1 cellular context compared by ENCODE assay signal in genomic region chr3:193744048-193744821, GRCh38.
A peak's percentile ranks its signal among the peaks of the same experiment; 100 is the strongest.
TF ChIP-seq lines count a peak whose summit lies in the region.

No MANE protein-coding gene starts in this region.

TF ChIP-seq in HepG2, 621 proteins besides CTCF, POLR2A, EP300 and RAD21 (continued from another document and continues in another):
- TF ChIP-seq PBX2 (CRISPR knock-in tag; IDR thresholded peaks at IDR 0.05), result 0 out of 2 replicates have a peak, but pooled peaks have one; percentile 22
- no peak for TF ChIP-seq ATRX (CRISPR knock-in tag; IDR thresholded peaks at IDR 0.05; ENCODE audit: borderline replicate concordance)
- TF ChIP-seq ZNF883 (CRISPR knock-in tag; IDR thresholded peaks at IDR 0.05; ENCODE audit: not compliant biosample characterization), result no peak
- TF ChIP-seq ZNF589 (CRISPR knock-in tag; conservative IDR thresholded peaks at IDR 0.05), result no peak
- no peak for TF ChIP-seq ZNF770 (CRISPR knock-in tag; IDR thresholded peaks at IDR 0.05)
- TF ChIP-seq ZNF296 (CRISPR knock-in tag; conservative IDR thresholded peaks at IDR 0.05), result no peak
- TF ChIP-seq MYNN (CRISPR knock-in tag; IDR thresholded peaks at IDR 0.05; ENCODE audit: low read depth), result no peak
- no peak for TF ChIP-seq TERF1 (CRISPR knock-in tag; IDR thresholded peaks at IDR 0.05)
- TF ChIP-seq, protein P1, sequence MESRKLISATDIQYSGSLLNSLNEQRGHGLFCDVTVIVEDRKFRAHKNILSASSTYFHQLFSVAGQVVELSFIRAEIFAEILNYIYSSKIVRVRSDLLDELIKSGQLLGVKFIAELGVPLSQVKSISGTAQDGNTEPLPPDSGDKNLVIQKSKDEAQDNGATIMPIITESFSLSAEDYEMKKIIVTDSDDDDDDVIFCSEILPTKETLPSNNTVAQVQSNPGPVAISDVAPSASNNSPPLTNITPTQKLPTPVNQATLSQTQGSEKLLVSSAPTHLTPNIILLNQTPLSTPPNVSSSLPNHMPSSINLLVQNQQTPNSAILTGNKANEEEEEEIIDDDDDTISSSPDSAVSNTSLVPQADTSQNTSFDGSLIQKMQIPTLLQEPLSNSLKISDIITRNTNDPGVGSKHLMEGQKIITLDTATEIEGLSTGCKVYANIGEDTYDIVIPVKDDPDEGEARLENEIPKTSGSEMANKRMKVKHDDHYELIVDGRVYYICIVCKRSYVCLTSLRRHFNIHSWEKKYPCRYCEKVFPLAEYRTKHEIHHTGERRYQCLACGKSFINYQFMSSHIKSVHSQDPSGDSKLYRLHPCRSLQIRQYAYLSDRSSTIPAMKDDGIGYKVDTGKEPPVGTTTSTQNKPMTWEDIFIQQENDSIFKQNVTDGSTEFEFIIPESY (CRISPR knock-in tag; IDR thresholded peaks at IDR 0.05), result peak; percentile 24; the same call in 1 of the 2 replicates
- TF ChIP-seq PCBP1 (IDR thresholded peaks at IDR 0.05; ENCODE audit: borderline replicate concordance, low read depth, low read length), result no peak
- no peak for TF ChIP-seq ZNF7 (CRISPR knock-in tag; IDR thresholded peaks at IDR 0.05)
- TF ChIP-seq, protein P2, sequence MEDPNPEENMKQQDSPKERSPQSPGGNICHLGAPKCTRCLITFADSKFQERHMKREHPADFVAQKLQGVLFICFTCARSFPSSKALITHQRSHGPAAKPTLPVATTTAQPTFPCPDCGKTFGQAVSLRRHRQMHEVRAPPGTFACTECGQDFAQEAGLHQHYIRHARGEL (CRISPR knock-in tag; IDR thresholded peaks at IDR 0.05), result no peak
- TF ChIP-seq, protein P3, sequence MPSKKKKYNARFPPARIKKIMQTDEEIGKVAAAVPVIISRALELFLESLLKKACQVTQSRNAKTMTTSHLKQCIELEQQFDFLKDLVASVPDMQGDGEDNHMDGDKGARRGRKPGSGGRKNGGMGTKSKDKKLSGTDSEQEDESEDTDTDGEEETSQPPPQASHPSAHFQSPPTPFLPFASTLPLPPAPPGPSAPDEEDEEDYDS (CRISPR knock-in tag; IDR thresholded peaks at IDR 0.05), result peak; percentile 85
- TF ChIP-seq, protein P4, sequence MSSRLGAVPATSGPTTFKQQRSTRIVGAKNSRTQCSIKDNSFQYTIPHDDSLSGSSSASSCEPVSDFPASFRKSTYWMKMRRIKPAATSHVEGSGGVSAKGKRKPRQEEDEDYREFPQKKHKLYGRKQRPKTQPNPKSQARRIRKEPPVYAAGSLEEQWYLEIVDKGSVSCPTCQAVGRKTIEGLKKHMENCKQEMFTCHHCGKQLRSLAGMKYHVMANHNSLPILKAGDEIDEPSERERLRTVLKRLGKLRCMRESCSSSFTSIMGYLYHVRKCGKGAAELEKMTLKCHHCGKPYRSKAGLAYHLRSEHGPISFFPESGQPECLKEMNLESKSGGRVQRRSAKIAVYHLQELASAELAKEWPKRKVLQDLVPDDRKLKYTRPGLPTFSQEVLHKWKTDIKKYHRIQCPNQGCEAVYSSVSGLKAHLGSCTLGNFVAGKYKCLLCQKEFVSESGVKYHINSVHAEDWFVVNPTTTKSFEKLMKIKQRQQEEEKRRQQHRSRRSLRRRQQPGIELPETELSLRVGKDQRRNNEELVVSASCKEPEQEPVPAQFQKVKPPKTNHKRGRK (CRISPR knock-in tag; IDR thresholded peaks at IDR 0.05), result no peak
- no peak for TF ChIP-seq NFYC (CRISPR knock-in tag; IDR thresholded peaks at IDR 0.05)
- peak; percentile 84; the same call in 1 of the 2 replicates for TF ChIP-seq SOX5 (CRISPR knock-in tag; IDR thresholded peaks at IDR 0.05; ENCODE audit: borderline replicate concordance)
- TF ChIP-seq E2F5 (CRISPR knock-in tag; conservative IDR thresholded peaks at IDR 0.05), result no peak
- no peak; the same call in 1 of the 2 replicates for TF ChIP-seq ZSCAN25 (CRISPR knock-in tag; IDR thresholded peaks at IDR 0.05)
- TF ChIP-seq ZNF512B (CRISPR knock-in tag; IDR thresholded peaks at IDR 0.05; ENCODE audit: borderline replicate concordance), result peak; percentile 69
- no peak for TF ChIP-seq ZNF160 (CRISPR knock-in tag; IDR thresholded peaks at IDR 0.05)
- TF ChIP-seq ZNF670 (CRISPR knock-in tag; IDR thresholded peaks at IDR 0.05; ENCODE audit: borderline replicate concordance), result no peak; the same call in 1 of the 2 replicates
- no peak; the same call in 1 of the 2 replicates for TF ChIP-seq HHEX (CRISPR knock-in tag; IDR thresholded peaks at IDR 0.05)
- TF ChIP-seq ZNF34 (CRISPR knock-in tag; IDR thresholded peaks at IDR 0.05; ENCODE audit: borderline replicate concordance), result peak; percentile 97
- TF ChIP-seq ZNF510 (CRISPR knock-in tag; IDR thresholded peaks at IDR 0.05; ENCODE audit: low read depth), result peak; percentile 93; the same call in 1 of the 2 replicates
- peak; percentile 58 for TF ChIP-seq POLR2G (IDR thresholded peaks at IDR 0.05; ENCODE audit: low read depth, low read length)
- TF ChIP-seq DMAP1 (CRISPR knock-in tag; IDR thresholded peaks at IDR 0.05), result peak; percentile 77
- peak; percentile 31; the same call in 1 of the 2 replicates for TF ChIP-seq MXD4 (CRISPR knock-in tag; IDR thresholded peaks at IDR 0.05)
- TF ChIP-seq ZNF281 (CRISPR knock-in tag; IDR thresholded peaks at IDR 0.05; ENCODE audit: borderline replicate concordance), result no peak
- TF ChIP-seq, protein P5, sequence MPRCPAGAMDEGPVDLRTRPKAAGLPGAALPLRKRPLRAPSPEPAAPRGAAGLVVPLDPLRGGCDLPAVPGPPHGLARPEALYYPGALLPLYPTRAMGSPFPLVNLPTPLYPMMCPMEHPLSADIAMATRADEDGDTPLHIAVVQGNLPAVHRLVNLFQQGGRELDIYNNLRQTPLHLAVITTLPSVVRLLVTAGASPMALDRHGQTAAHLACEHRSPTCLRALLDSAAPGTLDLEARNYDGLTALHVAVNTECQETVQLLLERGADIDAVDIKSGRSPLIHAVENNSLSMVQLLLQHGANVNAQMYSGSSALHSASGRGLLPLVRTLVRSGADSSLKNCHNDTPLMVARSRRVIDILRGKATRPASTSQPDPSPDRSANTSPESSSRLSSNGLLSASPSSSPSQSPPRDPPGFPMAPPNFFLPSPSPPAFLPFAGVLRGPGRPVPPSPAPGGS (CRISPR knock-in tag; IDR thresholded peaks at IDR 0.05), result no peak; the same call in 1 of the 2 replicates
- no peak for TF ChIP-seq ZFAT (CRISPR knock-in tag; conservative IDR thresholded peaks at IDR 0.05)
- TF ChIP-seq ZNF121 (CRISPR knock-in tag; IDR thresholded peaks at IDR 0.05), result 0 out of 2 replicates have a peak, but pooled peaks have one; percentile 38
- TF ChIP-seq POLR2AphosphoS5 (IDR thresholded peaks at IDR 0.05; ENCODE audit: low read depth, low read length), result peak; percentile 78
- TF ChIP-seq ZBTB42 (CRISPR knock-in tag; IDR thresholded peaks at IDR 0.05), result no peak
- no peak for TF ChIP-seq PHB2 (IDR thresholded peaks at IDR 0.05; ENCODE audit: partially characterized antibody)
- TF ChIP-seq ZNF674 (CRISPR knock-in tag; IDR thresholded peaks at IDR 0.05; ENCODE audit: low read depth), result no peak
- TF ChIP-seq ZNF792 (CRISPR knock-in tag; IDR thresholded peaks at IDR 0.05), result peak; percentile 80
- TF ChIP-seq, protein P6, sequence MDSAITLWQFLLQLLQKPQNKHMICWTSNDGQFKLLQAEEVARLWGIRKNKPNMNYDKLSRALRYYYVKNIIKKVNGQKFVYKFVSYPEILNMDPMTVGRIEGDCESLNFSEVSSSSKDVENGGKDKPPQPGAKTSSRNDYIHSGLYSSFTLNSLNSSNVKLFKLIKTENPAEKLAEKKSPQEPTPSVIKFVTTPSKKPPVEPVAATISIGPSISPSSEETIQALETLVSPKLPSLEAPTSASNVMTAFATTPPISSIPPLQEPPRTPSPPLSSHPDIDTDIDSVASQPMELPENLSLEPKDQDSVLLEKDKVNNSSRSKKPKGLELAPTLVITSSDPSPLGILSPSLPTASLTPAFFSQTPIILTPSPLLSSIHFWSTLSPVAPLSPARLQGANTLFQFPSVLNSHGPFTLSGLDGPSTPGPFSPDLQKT (CRISPR knock-in tag; IDR thresholded peaks at IDR 0.05; ENCODE audit: borderline replicate concordance), result no peak
- TF ChIP-seq ZNF451 (CRISPR knock-in tag; IDR thresholded peaks at IDR 0.05), result no peak
- TF ChIP-seq, protein P7, sequence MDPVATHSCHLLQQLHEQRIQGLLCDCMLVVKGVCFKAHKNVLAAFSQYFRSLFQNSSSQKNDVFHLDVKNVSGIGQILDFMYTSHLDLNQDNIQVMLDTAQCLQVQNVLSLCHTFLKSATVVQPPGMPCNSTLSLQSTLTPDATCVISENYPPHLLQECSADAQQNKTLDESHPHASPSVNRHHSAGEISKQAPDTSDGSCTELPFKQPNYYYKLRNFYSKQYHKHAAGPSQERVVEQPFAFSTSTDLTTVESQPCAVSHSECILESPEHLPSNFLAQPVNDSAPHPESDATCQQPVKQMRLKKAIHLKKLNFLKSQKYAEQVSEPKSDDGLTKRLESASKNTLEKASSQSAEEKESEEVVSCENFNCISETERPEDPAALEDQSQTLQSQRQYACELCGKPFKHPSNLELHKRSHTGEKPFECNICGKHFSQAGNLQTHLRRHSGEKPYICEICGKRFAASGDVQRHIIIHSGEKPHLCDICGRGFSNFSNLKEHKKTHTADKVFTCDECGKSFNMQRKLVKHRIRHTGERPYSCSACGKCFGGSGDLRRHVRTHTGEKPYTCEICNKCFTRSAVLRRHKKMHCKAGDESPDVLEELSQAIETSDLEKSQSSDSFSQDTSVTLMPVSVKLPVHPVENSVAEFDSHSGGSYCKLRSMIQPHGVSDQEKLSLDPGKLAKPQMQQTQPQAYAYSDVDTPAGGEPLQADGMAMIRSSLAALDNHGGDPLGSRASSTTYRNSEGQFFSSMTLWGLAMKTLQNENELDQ (CRISPR knock-in tag; IDR thresholded peaks at IDR 0.05; ENCODE audit: borderline replicate concordance), result no peak
